ENCODE assay signal across 13 cellular contexts in genomic region chr11:89673380-89673779, GRCh38. TPM values are rescaled to one million over a fixed set of nuclear protein-coding genes. Genes with fewer than 3 reads are reported as not detected.
"Had no signal": no experiment of that assay in that cellular context is flagged by ENCODE, and none has a peak within 500 bp of the region (broad histone marks: within the 10 kb centered on the region; RNA-seq: fewer than 3 reads in every experiment).

No MANE protein-coding gene starts in this region.

RNA-seq across cellular contexts. Expression of gene TRIM77, which starts 36.7 kb away (rescaled TPM):
- total RNA-seq: activated B cell treated with CpG ODN at 0.5 μM for 24 hours; activated CD4-positive, alpha-beta memory T cell treated with anti-CD3 and anti-CD28 coated beads for 36 hours; activated naive CD4-positive, alpha-beta T cell treated with anti-CD3 and anti-CD28 coated beads for 36 hours; activated naive CD4-positive, alpha-beta T cell treated with anti-CD3 and anti-CD28 coated beads, Interleukin-2, amount 50 U/mL, for 72 hours; activated T-cell treated with anti-CD3 and anti-CD28 coated beads, Interleukin-2, amount 50 U/mL, for 4 hours; activated T-helper 1 cell treated with anti-CD3 and anti-CD28 coated beads, Interleukin-12 subunit alpha, Interleukin-12 subunit beta, Interleukin-2, Interleukin-4 antibody, amounts not matched to agents 30 ng/mL and 10 ng/mL and 1 ng/mL, durations not matched to agents 14 hours and 24 hours and 36 hours; adrenal gland; cardiac muscle cell; PC-3; Peyer's patch; SJSA1; T-cell; T-helper 17 cell had no signal
- polyA plus RNA-seq: adrenal gland, cardiac muscle cell had no signal
